In genomic region chr4:165378398-165378762, GRCh38 we compare ENCODE assay signal across 8 cellular contexts. TPM values are rescaled to one million over a fixed set of nuclear protein-coding genes. Genes with fewer than 3 reads are reported as not detected.
DNase-seq lines count a peak whose midpoint lies in the region; ATAC-seq, FAIRE-seq and TF ChIP-seq lines count a peak whose summit lies in the region.

No MANE protein-coding gene starts in this region.

- H2BK15ac ChIP-seq in neuronal stem cell (ENCODE audit: low read length) = no peak overlapping the region

- no peak overlapping the region for H2BK5ac ChIP-seq in neuronal stem cell (ENCODE audit: low read length)

- no peak for TF ChIP-seq CTCF in AG10803 (conservative IDR thresholded peaks at IDR 0.05; ENCODE audit: low read length)

- H3K4ac ChIP-seq in neuronal stem cell (ENCODE audit: low read length) = no peak overlapping the region

- H2BK120ac ChIP-seq in neuronal stem cell (ENCODE audit: low read depth, low read length) = no peak overlapping the region

- H4K8ac ChIP-seq in neuronal stem cell (ENCODE audit: low read depth, low read length) = no peak overlapping the region

- no CpG with 5 or more reads among the region's 1 CpG for WGBS in neuronal stem cell (ENCODE audit: extremely low coverage in 2 of 2, insufficient read length in 2 of 2, insufficient replicate concordance in 1 of 2), 2 donors

- no peak for FAIRE-seq in HTR-8/SVneo (lab: Jason Lieb, UNC)

- H3K27ac ChIP-seq in neuronal stem cell (replicated peaks; ENCODE audit: low read length) = no peak overlapping the region

- H3K79me1 ChIP-seq in neuronal stem cell (ENCODE audit: low read depth, low read length) = peaks cover 4% of the 10 kb centered on the region

- H3K36me3 ChIP-seq in MG63 (no peaks in the 10 kb centered on the region), endocrine pancreas (ENCODE audit: control insufficient read depth, insufficient read depth, low read length) (no peaks in the 10 kb centered on the region), neuronal stem cell (replicated peaks in 1 of 2; ENCODE audit: control insufficient read depth in 2 of 2, insufficient read depth in 2 of 2, low read length in 2 of 2) (no peaks in the 10 kb centered on the region)

- peaks cover 14% of the 10 kb centered on the region for H3K4me1 ChIP-seq in endocrine pancreas (ENCODE audit: control insufficient read depth, insufficient read depth, low read length)
- peaks cover 8 to 11% of the 10 kb centered on the region in 2 donors for H3K4me1 ChIP-seq in neuronal stem cell (ENCODE audit: control insufficient read depth in 2 of 2, insufficient read depth in 1 of 2, low read depth in 1 of 2, low read length in 2 of 2)

- peaks cover 14% of the 10 kb centered on the region for H3K27me3 ChIP-seq in MG63
- no peaks in the 10 kb centered on the region for H3K27me3 ChIP-seq in endocrine pancreas (ENCODE audit: control insufficient read depth, insufficient read depth, low read length)
- peaks cover 0 to 9% (median 3%) of the 10 kb centered on the region in 3 experiments for H3K27me3 ChIP-seq in neuronal stem cell (ENCODE audit: control insufficient read depth in 3 of 3, insufficient read depth in 3 of 3, low read depth in 1 of 3, low read length in 3 of 3)

- H3K4me2 ChIP-seq in neuronal stem cell (ENCODE audit: insufficient read depth, low read length, poor library complexity, severe bottlenecking) = peak overlapping the region; percentile 82

- no peak overlapping the region for H2BK12ac ChIP-seq in neuronal stem cell (ENCODE audit: low read length)

- no peak overlapping the region for H3K23ac ChIP-seq in neuronal stem cell (ENCODE audit: low read depth, low read length, poor library complexity)

- H3K14ac ChIP-seq in neuronal stem cell (ENCODE audit: low read length) = no peak overlapping the region

- no peak overlapping the region for H2AK5ac ChIP-seq in neuronal stem cell (ENCODE audit: low read depth, low read length)

- H3K18ac ChIP-seq in neuronal stem cell (ENCODE audit: low read length) = no peak overlapping the region

- peak overlapping the region; percentile 58 for H3K4me3 ChIP-seq in AG10803 (ENCODE audit: low read length)
- H3K4me3 ChIP-seq in MG63 = peak overlapping the region; percentile 51
- H3K4me3 ChIP-seq in endocrine pancreas (ENCODE audit: control insufficient read depth, insufficient read depth, low read length) = peak overlapping the region; percentile 93
- H3K4me3 ChIP-seq in neuronal stem cell (ENCODE audit: low read length in 2 of 2) = peak overlapping the region; percentile 46 to 81

- peak overlapping the region; percentile 94 for H2AFZ ChIP-seq in neuronal stem cell (ENCODE audit: low read length)

- no peak for ATAC-seq in HG02981 (IDR thresholded peaks at IDR 0.05; ENCODE audit: unreplicated experiment)

- H3K9ac ChIP-seq in endocrine pancreas (ENCODE audit: control insufficient read depth, insufficient read depth, low read length) (peak overlapping the region; percentile 80), neuronal stem cell (ENCODE audit: low read depth, low read length, poor library complexity) (no peak overlapping the region)

- DNase-seq in AG10803 (ENCODE audit: low read depth) (no peak), MG63 (no peak), neuronal stem cell (ENCODE audit: low spot score) (no peak), HTR-8/SVneo (ENCODE audit: insufficient read length, low spot score) (no peak), cerebellum (ENCODE audit: low spot score) (no peak)
- no peak for DNase-seq in activated CD4-positive, alpha-beta T cell treated with anti-CD3 and anti-CD28 coated beads for 1 hour

- no peak overlapping the region for H4K91ac ChIP-seq in neuronal stem cell (ENCODE audit: low read depth, low read length, poor library complexity)

- H3K9me3 ChIP-seq in MG63 (no peaks in the 10 kb centered on the region), endocrine pancreas (ENCODE audit: control insufficient read depth, low read length) (no peaks in the 10 kb centered on the region), neuronal stem cell (replicated peaks in 1 of 2; ENCODE audit: control insufficient read depth in 2 of 2, insufficient read depth in 1 of 2, low read depth in 1 of 2, low read length in 2 of 2) (no peaks in the 10 kb centered on the region)

RNA-seq across cellular contexts. Expression of gene CPE, which starts 0.4 kb away (rescaled TPM):
- total RNA-seq in MG63 (2014; rRNA removed; shearing (Covaris generic); ENCODE audit: low replicate concordance) = 17.1 and 42.5 TPM in 2 replicates
- polyA plus RNA-seq in neuronal stem cell (2013, experiment 1 of 2) = 71.3 TPM
- polyA plus RNA-seq in neuronal stem cell (2013, experiment 2 of 2) = 71.3 TPM
- 380 TPM for total RNA-seq in cerebellum

RNA-seq across cellular contexts. Expression of gene MSMO1, which starts 50.9 kb away (rescaled TPM):
- total RNA-seq in MG63 (2014; rRNA removed; shearing (Covaris generic); ENCODE audit: low replicate concordance) = 58.1 and 77.1 TPM in 2 replicates
- polyA plus RNA-seq in neuronal stem cell (2013, experiment 1 of 2) = 226 TPM
- polyA plus RNA-seq in neuronal stem cell (2013, experiment 2 of 2) = 233 TPM
- 140 TPM for total RNA-seq in cerebellum
